25 cellular contexts compared by ENCODE assay signal in genomic region chr1:204429746-204430145, GRCh38.
"Had no signal": no experiment of that assay in that cellular context is flagged by ENCODE, and none has a peak within 500 bp of the region (broad histone marks: within the 10 kb centered on the region; RNA-seq: fewer than 3 reads in every experiment).

No MANE protein-coding gene starts in this region.

- H3K4me3 Mint-ChIP-seq: naive thymus-derived CD8-positive, alpha-beta T cell; nephron progenitor cell; stimulated activated naive B cell treated with anti-CD40 and anti-IgM and Interleukin-4, amounts not matched to agents 10 μg/mL and 1 μg/mL and 100 μg/mL, for 72 hours; stimulated activated naive CD8-positive, alpha-beta T cell treated with anti-CD3 and anti-CD28 coated beads, Interleukin-15, Interleukin-2, amounts not matched to agents 100 ng/mL and 50 ng/mL, for 24 hours had no signal

- H3K27ac Mint-ChIP-seq: nephron progenitor cell; stimulated activated naive CD8-positive, alpha-beta T cell treated with anti-CD3 and anti-CD28 coated beads, Interleukin-15, Interleukin-2, amounts not matched to agents 100 ng/mL and 50 ng/mL, for 24 hours had no signal

- H3K9me3 ChIP-seq: esophagus squamous epithelium, left lung, ovary, psoas muscle, spleen, suprapubic skin, thyroid gland, vagina had no signal

- DNase-seq: dermis blood vessel endothelial cell; effector memory CD4-positive, alpha-beta T cell; erythroblast; esophagus squamous epithelium; foreskin melanocyte; hypothalamus; left lung; mesendoderm; naive thymus-derived CD8-positive, alpha-beta T cell; nephron progenitor cell; occipital lobe; ovary; posterior cingulate gyrus; psoas muscle; right cardiac atrium; spleen; stimulated activated CD4-positive, alpha-beta T cell treated with anti-CD3 and anti-CD28 coated beads, Interleukin-4, amount 100 ng/mL, for 4 hours; stimulated activated naive B cell treated with anti-CD40 and anti-IgM and Interleukin-4, amounts not matched to agents 10 μg/mL and 1 μg/mL and 100 μg/mL, for 72 hours; thyroid gland; trophoblast cell had no signal

- H3K27me3 Mint-ChIP-seq: naive thymus-derived CD8-positive, alpha-beta T cell; stimulated activated naive B cell treated with anti-CD40 and anti-IgM and Interleukin-4, amounts not matched to agents 10 μg/mL and 1 μg/mL and 100 μg/mL, for 72 hours; stimulated activated naive CD8-positive, alpha-beta T cell treated with anti-CD3 and anti-CD28 coated beads, Interleukin-15, Interleukin-2, amounts not matched to agents 100 ng/mL and 50 ng/mL, for 24 hours had no signal

- ATAC-seq: left lung; naive thymus-derived CD8-positive, alpha-beta T cell; psoas muscle; right cardiac atrium; stimulated activated naive B cell treated with anti-CD40 and anti-IgM and Interleukin-4, amounts not matched to agents 10 μg/mL and 1 μg/mL and 100 μg/mL, for 72 hours had no signal

- H3K36me3 ChIP-seq: ovary had no signal

- H3K27me3 ChIP-seq: esophagus squamous epithelium, left lung, ovary, spleen, suprapubic skin, thyroid gland, vagina had no signal

- H3K4me3 ChIP-seq: coronary artery, esophagus squamous epithelium, left lung, ovary, psoas muscle, skin epidermis, spleen, suprapubic skin, thyroid gland, vagina had no signal

- H3K27ac ChIP-seq: coronary artery, esophagus squamous epithelium, left lung, ovary, psoas muscle, skin epidermis, spleen, suprapubic skin, thyroid gland, vagina had no signal

- H3K9me3 Mint-ChIP-seq: naive thymus-derived CD8-positive, alpha-beta T cell; nephron progenitor cell; stimulated activated naive B cell treated with anti-CD40 and anti-IgM and Interleukin-4, amounts not matched to agents 10 μg/mL and 1 μg/mL and 100 μg/mL, for 72 hours; stimulated activated naive CD8-positive, alpha-beta T cell treated with anti-CD3 and anti-CD28 coated beads, Interleukin-15, Interleukin-2, amounts not matched to agents 100 ng/mL and 50 ng/mL, for 24 hours had no signal
